In the genomic region with DNA sequence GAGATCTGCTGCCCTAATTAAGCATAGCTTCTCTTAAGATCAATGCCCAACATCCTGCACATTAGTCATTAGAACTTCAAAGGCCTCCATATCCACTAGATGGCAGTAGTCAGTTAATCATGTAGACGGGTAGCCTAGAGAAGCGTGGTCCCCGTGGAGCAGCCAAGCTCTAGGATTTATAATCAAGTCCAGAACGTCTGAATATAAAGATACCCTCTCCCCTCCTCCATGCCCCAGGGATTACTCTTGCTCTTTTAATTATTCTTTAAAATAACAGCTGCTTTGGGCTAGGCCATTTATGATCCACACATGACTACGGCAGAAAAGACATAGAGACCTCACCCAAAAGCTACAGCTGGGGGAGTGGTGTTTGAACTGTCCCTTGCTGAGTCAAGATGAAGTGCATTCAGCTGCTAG, we compare ENCODE assay signal across 7 cellular contexts.
DNase-seq lines count a peak whose midpoint lies in the region; ATAC-seq and TF ChIP-seq lines count a peak whose summit lies in the region.

No MANE protein-coding gene starts in this region.

- H4K8ac ChIP-seq in mesendoderm (ENCODE audit: low read depth, low read length), result no peak overlapping the region

- 0 to 21% methylated on average over 4 to 5 of the region's 5 CpGs for whole genome bisulfite sequencing in endodermal cell (ENCODE audit: insufficient coverage in 1 of 2, insufficient read length in 1 of 2), 2 experiments
- no CpG with 5 or more reads among the region's 5 CpGs for WGBS in mesendoderm (ENCODE audit: extremely low coverage, insufficient coverage, low lambda C conversion rate)

- H3K79me2 ChIP-seq in mesendoderm (ENCODE audit: control insufficient read depth, insufficient read depth, low read length), result no peaks in the 10 kb centered on the region

- H2AK5ac ChIP-seq in mesendoderm (ENCODE audit: low read length), result no peak overlapping the region

- H2BK15ac ChIP-seq in mesendoderm (replicated peaks; ENCODE audit: low read depth), result no peak overlapping the region

- no peaks in the 10 kb centered on the region for H3K27me3 ChIP-seq in endodermal cell (ENCODE audit: control insufficient read depth, insufficient read depth, low read length, poor library complexity, severe bottlenecking)
- H3K27me3 ChIP-seq in mesendoderm (ENCODE audit: insufficient read depth, low read length, poor library complexity), result no peaks in the 10 kb centered on the region

- no peak overlapping the region for H3K4ac ChIP-seq in mesendoderm (ENCODE audit: low read depth, low read length)

- H3K9me3 ChIP-seq in endodermal cell (ENCODE audit: control insufficient read depth, low read length), result no peaks in the 10 kb centered on the region

- no peaks in the 10 kb centered on the region for H3K79me1 ChIP-seq in mesendoderm (ENCODE audit: low read length)

- no peaks in the 10 kb centered on the region for H3K36me3 Mint-ChIP-seq in endodermal cell (ENCODE audit: low read depth)

- TF ChIP-seq CTCF in GM12875 (IDR thresholded peaks at IDR 0.05; ENCODE audit: borderline replicate concordance, insufficient read depth, low read depth, low read length) (peak; percentile 57; the same call in 1 of the 2 replicates), endodermal cell (conservative IDR thresholded peaks at IDR 0.05) (peak; percentile 86)

- H3K36me3 ChIP-seq in endodermal cell (ENCODE audit: control insufficient read depth, insufficient read depth, low read length) (no peaks in the 10 kb centered on the region), mesendoderm (ENCODE audit: control insufficient read depth, insufficient read depth, low read length) (no peaks in the 10 kb centered on the region)

- no peak overlapping the region for H4K5ac ChIP-seq in mesendoderm (ENCODE audit: low read length)

- H3K9me3 Mint-ChIP-seq in endodermal cell, result no peaks in the 10 kb centered on the region
- H3K9me3 Mint-ChIP-seq in stimulated activated naive CD8-positive, alpha-beta T cell treated with anti-CD3 and anti-CD28 coated beads, Interleukin-15, amount 100 ng/mL, for 72 hours, result no peaks in the 10 kb centered on the region

- no peak overlapping the region for H2BK5ac ChIP-seq in mesendoderm (ENCODE audit: low read length)

- no peak overlapping the region for H3K4me3 Mint-ChIP-seq in endodermal cell
- H3K4me3 Mint-ChIP-seq in stimulated activated naive CD8-positive, alpha-beta T cell treated with anti-CD3 and anti-CD28 coated beads, Interleukin-15, amount 100 ng/mL, for 72 hours, result no peak overlapping the region

- H3K4me1 ChIP-seq in endodermal cell (ENCODE audit: control insufficient read depth, insufficient read depth, low read length), result no peaks in the 10 kb centered on the region
- H3K4me1 ChIP-seq in mesendoderm (ENCODE audit: control insufficient read depth, low read depth, low read length), result no peaks in the 10 kb centered on the region

- H3K9ac ChIP-seq in endodermal cell (ENCODE audit: extremely low read depth, low read length, poor library complexity, severe bottlenecking) (no peak overlapping the region), mesendoderm (ENCODE audit: low read length) (no peak overlapping the region)

- peaks cover 9% of the 10 kb centered on the region for H3K27me3 Mint-ChIP-seq in endodermal cell (ENCODE audit: insufficient read depth)
- H3K27me3 Mint-ChIP-seq in stimulated activated naive CD8-positive, alpha-beta T cell treated with anti-CD3 and anti-CD28 coated beads, Interleukin-15, amount 100 ng/mL, for 72 hours, result peaks cover 12% of the 10 kb centered on the region

- H3K27ac ChIP-seq in endodermal cell (ENCODE audit: low read depth, low read length) (no peak overlapping the region), mesendoderm (ENCODE audit: low read depth, low read length) (no peak overlapping the region)

- H3K4me2 ChIP-seq in mesendoderm (ENCODE audit: low read length), result no peak overlapping the region

- H3K27ac Mint-ChIP-seq in endodermal cell, result no peak overlapping the region
- H3K27ac Mint-ChIP-seq in stimulated activated naive CD8-positive, alpha-beta T cell treated with anti-CD3 and anti-CD28 coated beads, Interleukin-15, amount 100 ng/mL, for 72 hours, result no peak overlapping the region

- H3K4me1 Mint-ChIP-seq in endodermal cell, result peaks cover 14% of the 10 kb centered on the region
- H3K4me1 Mint-ChIP-seq in stimulated activated naive CD8-positive, alpha-beta T cell treated with anti-CD3 and anti-CD28 coated beads, Interleukin-15, amount 100 ng/mL, for 72 hours, result no peaks in the 10 kb centered on the region

- H3K4me3 ChIP-seq in GM12875 (ENCODE audit: low read depth, low read length) (no peak overlapping the region), endodermal cell (ENCODE audit: low read length) (no peak overlapping the region), mesendoderm (ENCODE audit: low read length) (no peak overlapping the region)

- no peak overlapping the region for H3K56ac ChIP-seq in mesendoderm (ENCODE audit: low read length)

- H3K23ac ChIP-seq in mesendoderm (ENCODE audit: low read length), result no peak overlapping the region

- peak; percentile 95 for DNase-seq in NCI-H510A treated with DMSO at 0.1 percent for 48 hours (lab: John Stamatoyannopoulos, UW)
- DNase-seq in activated CD4-positive, alpha-beta T cell treated with anti-CD3 and anti-CD28 coated beads, Interleukin-2, amount 50 U/mL, for 4 hours, result peak; percentile 9 to 14
- peak; percentile 81 for DNase-seq in endodermal cell
- DNase-seq in mesendoderm, result peak; percentile 90
- peak; percentile 44 to 45 for DNase-seq in stimulated activated naive CD8-positive, alpha-beta T cell treated with anti-CD3 and anti-CD28 coated beads, Interleukin-15, amount 100 ng/mL, for 72 hours

- no peak overlapping the region for H2BK120ac ChIP-seq in mesendoderm (ENCODE audit: low read depth, low read length)

- H3K18ac ChIP-seq in mesendoderm (ENCODE audit: low read length), result no peak overlapping the region

- peak; percentile 36 for ATAC-seq in HG03460 (IDR thresholded peaks at IDR 0.05; ENCODE audit: unreplicated experiment)
- peak; percentile 85 for ATAC-seq in stimulated activated naive CD8-positive, alpha-beta T cell treated with anti-CD3 and anti-CD28 coated beads, Interleukin-15, amount 100 ng/mL, for 72 hours

Comparison
In these comparisons a context has a peak if more than half of its experiments do, and no peak if none do; other contexts are left out.
1. DNase-seq: peak in every context shown above with its lines; median percentile 95 in NCI-H510A treated with DMSO at 0.1 percent for 48 hours; 90 in mesendoderm; 81 in endodermal cell; 44 in stimulated activated naive CD8-positive, alpha-beta T cell treated with anti-CD3 and anti-CD28 coated beads, Interleukin-15, amount 100 ng/mL, for 72 hours; 12 in activated CD4-positive, alpha-beta T cell treated with anti-CD3 and anti-CD28 coated beads, Interleukin-2, amount 50 U/mL, for 4 hours.